Comparison of ENCODE assay signal across 1 cellular context in genomic region chr10:80509108-80509402, GRCh38.
TF ChIP-seq lines count a peak whose summit lies in the region.

No MANE protein-coding gene starts in this region.

TF ChIP-seq in IMR-90, 13 proteins besides CTCF, POLR2A, EP300 and RAD21 (continued from another document):
- no peak for TF ChIP-seq RCOR1 (IDR thresholded peaks at IDR 0.05; ENCODE audit: insufficient replicate concordance, low read length)
- no peak for TF ChIP-seq MXI1 (IDR thresholded peaks at IDR 0.05; ENCODE audit: borderline replicate concordance, low read depth, low read length)
- TF ChIP-seq NFE2L2 (IDR thresholded peaks at IDR 0.05; ENCODE audit: low read depth, low read length), result no peak
- TF ChIP-seq ELK1 (IDR thresholded peaks at IDR 0.05; ENCODE audit: borderline replicate concordance, low read depth, low read length), result no peak
